In genomic region chr2:216327447-216327846, GRCh38 we compare ENCODE assay signal across 17 cellular contexts. TPM values are rescaled to one million over a fixed set of nuclear protein-coding genes. Genes with fewer than 3 reads are reported as not detected.
"Had no signal": no experiment of that assay in that cellular context is flagged by ENCODE, and none has a peak within 500 bp of the region (broad histone marks: within the 10 kb centered on the region; RNA-seq: fewer than 3 reads in every experiment).

No MANE protein-coding gene starts in this region.

- H3K36me3 ChIP-seq: colonic mucosa, sigmoid colon, tibial nerve, vagina had no signal

- H3K4me1 ChIP-seq: colonic mucosa, sigmoid colon, tibial nerve, vagina had no signal

- H3K27me3 ChIP-seq: colonic mucosa, sigmoid colon, tibial nerve, vagina had no signal

- H3K27ac Mint-ChIP-seq: activated naive CD8-positive, alpha-beta T cell treated with anti-CD3 and anti-CD28 coated beads, Interleukin-2, amount 10 ng/mL, durations not matched to agents 7 days and 5 days; nephron; stimulated activated naive B cell treated with anti-CD40 and anti-IgM and Interleukin-4, amounts not matched to agents 10 μg/mL and 1 μg/mL and 100 μg/mL, for 72 hours had no signal

- H3K9me3 ChIP-seq: colonic mucosa, sigmoid colon, tibial nerve, vagina had no signal

- H3K4me1 Mint-ChIP-seq: activated naive CD8-positive, alpha-beta T cell treated with anti-CD3 and anti-CD28 coated beads, Interleukin-2, amount 10 ng/mL, durations not matched to agents 7 days and 5 days; nephron; stimulated activated naive B cell treated with anti-CD40 and anti-IgM and Interleukin-4, amounts not matched to agents 10 μg/mL and 1 μg/mL and 100 μg/mL, for 72 hours had no signal

- H3K9me3 Mint-ChIP-seq: activated naive CD8-positive, alpha-beta T cell treated with anti-CD3 and anti-CD28 coated beads, Interleukin-2, amount 10 ng/mL, durations not matched to agents 7 days and 5 days; stimulated activated naive B cell treated with anti-CD40 and anti-IgM and Interleukin-4, amounts not matched to agents 10 μg/mL and 1 μg/mL and 100 μg/mL, for 72 hours had no signal

- H3K4me3 Mint-ChIP-seq: activated naive CD8-positive, alpha-beta T cell treated with anti-CD3 and anti-CD28 coated beads, Interleukin-2, amount 10 ng/mL, durations not matched to agents 7 days and 5 days; nephron; stimulated activated naive B cell treated with anti-CD40 and anti-IgM and Interleukin-4, amounts not matched to agents 10 μg/mL and 1 μg/mL and 100 μg/mL, for 72 hours had no signal

- ATAC-seq: activated CD4-positive, CD25-positive, alpha-beta regulatory T cell treated with anti-CD3 and anti-CD28 coated beads, Interleukin-2, amount 50 U/mL, for 24 hours; left lobe of liver; stimulated activated naive B cell treated with anti-CD40 and anti-IgM and Interleukin-4, amounts not matched to agents 10 μg/mL and 1 μg/mL and 100 μg/mL, for 72 hours had no signal

- H3K27ac ChIP-seq: colonic mucosa, sigmoid colon, tibial nerve, vagina had no signal

- H3K27me3 Mint-ChIP-seq: activated naive CD8-positive, alpha-beta T cell treated with anti-CD3 and anti-CD28 coated beads, Interleukin-2, amount 10 ng/mL, durations not matched to agents 7 days and 5 days had no signal

- DNase-seq: activated CD4-positive, alpha-beta T cell treated with anti-CD3 and anti-CD28 coated beads, Interleukin-2, amount 50 U/mL, for 48 hours; activated gamma-delta T cell; activated naive CD8-positive, alpha-beta T cell treated with anti-CD3 and anti-CD28 coated beads, Interleukin-2, amount 10 ng/mL, durations not matched to agents 7 days and 5 days; activated T-cell treated with anti-CD3 and anti-CD28 coated beads, Interleukin-2, amount 50 U/mL, for 48 hours; colonic mucosa; foreskin melanocyte; head of caudate nucleus; sigmoid colon; stimulated activated CD4-positive, alpha-beta T cell treated with anti-CD3 and anti-CD28 coated beads, Interleukin-2, amount 100 ng/mL, for 24 hours; stimulated activated naive B cell treated with anti-CD40 and anti-IgM and Interleukin-4, amounts not matched to agents 10 μg/mL and 1 μg/mL and 100 μg/mL, for 72 hours had no signal

- H3K4me3 ChIP-seq: colonic mucosa, sigmoid colon, tibial nerve, vagina had no signal

- H3K36me3 Mint-ChIP-seq: activated naive CD8-positive, alpha-beta T cell treated with anti-CD3 and anti-CD28 coated beads, Interleukin-2, amount 10 ng/mL, durations not matched to agents 7 days and 5 days; stimulated activated naive B cell treated with anti-CD40 and anti-IgM and Interleukin-4, amounts not matched to agents 10 μg/mL and 1 μg/mL and 100 μg/mL, for 72 hours had no signal

RNA-seq across cellular contexts. Expression of gene MARCHF4, which starts 44.8 kb away (rescaled TPM):
- total RNA-seq: activated naive CD8-positive, alpha-beta T cell treated with anti-CD3 and anti-CD28 coated beads, Interleukin-2, amount 10 ng/mL, durations not matched to agents 7 days and 5 days; cardiac septum; left lobe of liver; subcutaneous adipose tissue; tibial nerve; vagina had no signal
